In the genomic region with DNA sequence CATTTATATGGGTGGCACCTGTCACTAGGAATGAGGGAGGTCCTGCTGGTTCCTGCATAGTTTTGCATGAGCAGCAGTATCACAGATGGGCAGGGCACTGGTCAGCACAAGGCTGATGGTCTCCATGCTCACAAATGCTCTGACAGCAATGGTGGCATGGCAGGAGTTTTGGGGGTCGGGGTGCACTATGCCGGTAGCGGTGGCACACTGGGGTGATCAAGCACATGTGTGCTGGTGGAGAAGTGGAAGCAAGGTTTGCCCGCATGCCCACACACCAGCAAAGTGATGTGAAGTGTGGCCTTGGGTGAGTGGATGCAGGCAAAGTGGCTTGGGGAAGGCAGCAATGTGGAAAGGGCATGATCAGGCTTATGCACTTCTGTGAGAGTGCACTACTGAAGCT, we compare ENCODE assay signal across 38 cellular contexts.
"Had no signal": no experiment of that assay in that cellular context is flagged by ENCODE, and none has a peak within 500 bp of the region (broad histone marks: within the 10 kb centered on the region; RNA-seq: fewer than 3 reads in every experiment).

No MANE protein-coding gene starts in this region.

- H3K9me3 Mint-ChIP-seq: activated naive CD4-positive, alpha-beta T cell treated with anti-CD3 and anti-CD28 coated beads for 36 hours; activated naive CD4-positive, alpha-beta T cell treated with anti-CD3 and anti-CD28 coated beads, Interleukin-2, amount 10 ng/mL, durations not matched to agents 7 days and 5 days; activated naive CD4-positive, alpha-beta T cell treated with anti-CD3 and anti-CD28 coated beads, Interleukin-2, amount 50 U/mL, for 24 hours; activated naive CD8-positive, alpha-beta T cell treated with anti-CD3 and anti-CD28 coated beads for 36 hours; activated naive CD8-positive, alpha-beta T cell treated with anti-CD3 and anti-CD28 coated beads, Interleukin-2, amount 10 ng/mL, durations not matched to agents 7 days and 5 days; activated naive CD8-positive, alpha-beta T cell treated with anti-CD3 and anti-CD28 coated beads, Interleukin-2, amount 50 U/mL, for 24 hours; activated T-cell treated with anti-CD3 and anti-CD28 coated beads, Interleukin-2, amount 50 U/mL, for 24 hours; activated T-cell treated with anti-CD3 and anti-CD28 coated beads, Interleukin-2, amount 50 U/mL, for 4 hours; activated T-helper 1 cell treated with anti-CD3 and anti-CD28 coated beads, Interleukin-12 subunit alpha, Interleukin-12 subunit beta, Interleukin-2, Interleukin-4 antibody, amounts not matched to agents 30 ng/mL and 10 ng/mL and 1 ng/mL, durations not matched to agents 14 hours and 24 hours and 36 hours; activated T-helper 17 cell treated with anti-CD3 and anti-CD28 coated beads, Interleukin-2, amount 50 U/mL, for 72 hours; activated T-helper 2 cell treated with anti-CD3 and anti-CD28 coated beads, Interferon-gamma antibody, Interleukin-2, Interleukin-4, amounts not matched to agents 10 μg/mL and 5 μg/mL and 100 μg/mL, durations not matched to agents 14 hours and 24 hours and 36 hours; central memory CD8-positive, alpha-beta T cell had no signal

- H3K4me1 Mint-ChIP-seq: activated naive CD4-positive, alpha-beta T cell treated with anti-CD3 and anti-CD28 coated beads, Interleukin-2, amount 10 ng/mL, durations not matched to agents 7 days and 5 days; activated naive CD4-positive, alpha-beta T cell treated with anti-CD3 and anti-CD28 coated beads, Interleukin-2, amount 50 U/mL, for 24 hours; activated naive CD8-positive, alpha-beta T cell treated with anti-CD3 and anti-CD28 coated beads for 36 hours; activated naive CD8-positive, alpha-beta T cell treated with anti-CD3 and anti-CD28 coated beads, Interleukin-2, amount 10 ng/mL, durations not matched to agents 7 days and 5 days; activated naive CD8-positive, alpha-beta T cell treated with anti-CD3 and anti-CD28 coated beads, Interleukin-2, amount 50 U/mL, for 24 hours; activated T-helper 17 cell treated with anti-CD3 and anti-CD28 coated beads, Interleukin-2, amount 50 U/mL, for 72 hours; brain; central memory CD8-positive, alpha-beta T cell had no signal

- H3K9me3 ChIP-seq: adrenal gland, ascending aorta, body of pancreas had no signal

- H3K4me3 ChIP-seq: adrenal gland, ascending aorta, body of pancreas, breast epithelium, cardiac muscle cell had no signal

- H3K36me3 ChIP-seq: adrenal gland, ascending aorta, brain microvascular endothelial cell, breast epithelium, cardiac muscle cell had no signal

- H3K4me1 ChIP-seq: adrenal gland, ascending aorta, body of pancreas, breast epithelium had no signal

- H3K27ac ChIP-seq: adrenal gland, ascending aorta, body of pancreas, brain microvascular endothelial cell, breast epithelium, cardiac muscle cell had no signal

- H3K27me3 Mint-ChIP-seq: activated naive CD4-positive, alpha-beta T cell treated with anti-CD3 and anti-CD28 coated beads, Interleukin-2, amount 10 ng/mL, durations not matched to agents 7 days and 5 days; activated naive CD8-positive, alpha-beta T cell; activated naive CD8-positive, alpha-beta T cell treated with anti-CD3 and anti-CD28 coated beads for 36 hours; activated naive CD8-positive, alpha-beta T cell treated with anti-CD3 and anti-CD28 coated beads, Interleukin-2, amount 10 ng/mL, durations not matched to agents 7 days and 5 days; activated naive CD8-positive, alpha-beta T cell treated with anti-CD3 and anti-CD28 coated beads, Interleukin-2, amount 50 U/mL, for 24 hours had no signal

- H3K27me3 ChIP-seq: adrenal gland, ascending aorta, body of pancreas, brain microvascular endothelial cell, cardiac muscle cell had no signal

- ATAC-seq: activated naive CD4-positive, alpha-beta T cell treated with anti-CD3 and anti-CD28 coated beads, Interleukin-2, amount 50 U/mL, for 72 hours; activated naive CD8-positive, alpha-beta T cell treated with anti-CD3 and anti-CD28 coated beads, Interleukin-2, amount 50 U/mL, for 24 hours; activated T-cell treated with anti-CD3 and anti-CD28 coated beads, Interleukin-2, amount 50 U/mL, for 4 hours; activated T-cell treated with anti-CD3 and anti-CD28 coated beads, Interleukin-2, amount 50 U/mL, for 72 hours; activated T-helper 17 cell treated with anti-CD3 and anti-CD28 coated beads, Interleukin-2, amount 50 U/mL, for 72 hours; body of pancreas had no signal

- H3K36me3 Mint-ChIP-seq: activated naive CD4-positive, alpha-beta T cell treated with anti-CD3 and anti-CD28 coated beads, Interleukin-2, amount 10 ng/mL, durations not matched to agents 7 days and 5 days; activated naive CD4-positive, alpha-beta T cell treated with anti-CD3 and anti-CD28 coated beads, Interleukin-2, amount 50 U/mL, for 24 hours; activated naive CD4-positive, alpha-beta T cell treated with anti-CD3 and anti-CD28 coated beads, Interleukin-2, amount 50 U/mL, for 72 hours; activated naive CD8-positive, alpha-beta T cell; activated naive CD8-positive, alpha-beta T cell treated with anti-CD3 and anti-CD28 coated beads for 36 hours; activated naive CD8-positive, alpha-beta T cell treated with anti-CD3 and anti-CD28 coated beads, Interleukin-2, amount 10 ng/mL, durations not matched to agents 7 days and 5 days; brain had no signal

- DNase-seq: activated effector memory CD4-positive, alpha-beta T cell treated with anti-CD3 and anti-CD28 coated beads, Interleukin-2, amount 50 U/mL, for 16 hours; activated effector memory CD4-positive, alpha-beta T cell treated with Interleukin-2 at 50 U/mL for 16 hours; activated gamma-delta T cell treated with Interleukin-2 at 50 U/mL for 16 hours; activated naive CD4-positive, alpha-beta T cell; activated naive CD4-positive, alpha-beta T cell treated with anti-CD3 and anti-CD28 coated beads for 36 hours; activated naive CD4-positive, alpha-beta T cell treated with anti-CD3 and anti-CD28 coated beads, Interleukin-2, amount 10 ng/mL, durations not matched to agents 7 days and 5 days; activated naive CD4-positive, alpha-beta T cell treated with anti-CD3 and anti-CD28 coated beads, Interleukin-2, amount 50 U/mL, for 16 hours; activated naive CD4-positive, alpha-beta T cell treated with Interleukin-2 at 50 U/mL for 16 hours; activated naive CD8-positive, alpha-beta T cell treated with anti-CD3 and anti-CD28 coated beads for 36 hours; activated naive CD8-positive, alpha-beta T cell treated with anti-CD3 and anti-CD28 coated beads, Interleukin-2, amount 10 ng/mL, durations not matched to agents 7 days and 5 days; activated naive CD8-positive, alpha-beta T cell treated with anti-CD3 and anti-CD28 coated beads, Interleukin-2, amount 50 U/mL, for 24 hours; activated T-cell treated with anti-CD3 and anti-CD28 coated beads, Interleukin-2, amount 50 U/mL, for 1 hour; activated T-cell treated with anti-CD3 and anti-CD28 coated beads, Interleukin-2, amount 50 U/mL, for 24 hours; activated T-cell treated with anti-CD3 and anti-CD28 coated beads, Interleukin-2, amount 50 U/mL, for 4 hours; activated T-cell treated with anti-CD3 and anti-CD28 coated beads, Interleukin-2, amount 50 U/mL, for 48 hours; activated T-cell treated with anti-CD3 and anti-CD28 coated beads, Interleukin-2, amount 50 U/mL, for 72 hours; adrenal gland; amniotic stem cell; amygdala; anterior cingulate cortex; body of pancreas; brain microvascular endothelial cell; caudate nucleus; central memory CD4-positive, alpha-beta T cell; cerebellar nuclear complex had no signal

- FAIRE-seq: bronchial epithelial cell, colon had no signal

- H3K27ac Mint-ChIP-seq: activated naive CD4-positive, alpha-beta T cell treated with anti-CD3 and anti-CD28 coated beads for 36 hours; activated naive CD4-positive, alpha-beta T cell treated with anti-CD3 and anti-CD28 coated beads, Interleukin-2, amount 10 ng/mL, durations not matched to agents 7 days and 5 days; activated naive CD4-positive, alpha-beta T cell treated with anti-CD3 and anti-CD28 coated beads, Interleukin-2, amount 50 U/mL, for 24 hours; activated naive CD4-positive, alpha-beta T cell treated with anti-CD3 and anti-CD28 coated beads, Interleukin-2, amount 50 U/mL, for 72 hours; activated naive CD8-positive, alpha-beta T cell; activated naive CD8-positive, alpha-beta T cell treated with anti-CD3 and anti-CD28 coated beads for 36 hours; activated naive CD8-positive, alpha-beta T cell treated with anti-CD3 and anti-CD28 coated beads, Interleukin-2, amount 10 ng/mL, durations not matched to agents 7 days and 5 days; activated naive CD8-positive, alpha-beta T cell treated with anti-CD3 and anti-CD28 coated beads, Interleukin-2, amount 50 U/mL, for 24 hours; activated T-cell treated with anti-CD3 and anti-CD28 coated beads, Interleukin-2, amount 50 U/mL, for 24 hours; activated T-cell treated with anti-CD3 and anti-CD28 coated beads, Interleukin-2, amount 50 U/mL, for 72 hours; activated T-helper 1 cell treated with anti-CD3 and anti-CD28 coated beads, Interleukin-12 subunit alpha, Interleukin-12 subunit beta, Interleukin-2, Interleukin-4 antibody, amounts not matched to agents 30 ng/mL and 10 ng/mL and 1 ng/mL, durations not matched to agents 14 hours and 24 hours and 36 hours; activated T-helper 17 cell treated with anti-CD3 and anti-CD28 coated beads, Interleukin-2, amount 50 U/mL, for 72 hours; activated T-helper 2 cell treated with anti-CD3 and anti-CD28 coated beads, Interferon-gamma antibody, Interleukin-2, Interleukin-4, amounts not matched to agents 10 μg/mL and 5 μg/mL and 100 μg/mL, durations not matched to agents 14 hours and 24 hours and 36 hours; brain had no signal

- H3K4me3 Mint-ChIP-seq: activated naive CD4-positive, alpha-beta T cell treated with anti-CD3 and anti-CD28 coated beads for 36 hours; activated naive CD4-positive, alpha-beta T cell treated with anti-CD3 and anti-CD28 coated beads, Interleukin-2, amount 10 ng/mL, durations not matched to agents 7 days and 5 days; activated naive CD4-positive, alpha-beta T cell treated with anti-CD3 and anti-CD28 coated beads, Interleukin-2, amount 50 U/mL, for 24 hours; activated naive CD8-positive, alpha-beta T cell; activated naive CD8-positive, alpha-beta T cell treated with anti-CD3 and anti-CD28 coated beads for 36 hours; activated naive CD8-positive, alpha-beta T cell treated with anti-CD3 and anti-CD28 coated beads, Interleukin-2, amount 10 ng/mL, durations not matched to agents 7 days and 5 days; activated naive CD8-positive, alpha-beta T cell treated with anti-CD3 and anti-CD28 coated beads, Interleukin-2, amount 50 U/mL, for 24 hours; activated T-cell treated with anti-CD3 and anti-CD28 coated beads, Interleukin-2, amount 50 U/mL, for 24 hours; activated T-cell treated with anti-CD3 and anti-CD28 coated beads, Interleukin-2, amount 50 U/mL, for 4 hours; activated T-cell treated with anti-CD3 and anti-CD28 coated beads, Interleukin-2, amount 50 U/mL, for 72 hours; activated T-helper 1 cell treated with anti-CD3 and anti-CD28 coated beads, Interleukin-12 subunit alpha, Interleukin-12 subunit beta, Interleukin-2, Interleukin-4 antibody, amounts not matched to agents 30 ng/mL and 10 ng/mL and 1 ng/mL, durations not matched to agents 14 hours and 24 hours and 36 hours; activated T-helper 17 cell treated with anti-CD3 and anti-CD28 coated beads, Interleukin-2, amount 50 U/mL, for 72 hours; brain; central memory CD8-positive, alpha-beta T cell had no signal
